ENCODE assay signal across 20 cellular contexts in genomic region chr4:100843897-100844296, GRCh38.
DNase-seq lines count a peak whose midpoint lies in the region; ATAC-seq, FAIRE-seq and TF ChIP-seq lines count a peak whose summit lies in the region.
"Had no signal": no experiment of that assay in that cellular context is flagged by ENCODE, and none has a peak within 500 bp of the region (broad histone marks: within the 10 kb centered on the region; RNA-seq: fewer than 3 reads in every experiment).

No MANE protein-coding gene starts in this region.

- no peak overlapping the region for H3K4me2 ChIP-seq in GM12878 (ENCODE audit: control insufficient read depth, insufficient read depth)

- no peaks in the 10 kb centered on the region for H3K4me1 Mint-ChIP-seq in Calu3 (ENCODE audit: low read depth, unreplicated experiment)
- H3K4me1 Mint-ChIP-seq: activated T-helper 17 cell treated with anti-CD3 and anti-CD28 coated beads, Interleukin-2, amount 50 U/mL, for 72 hours; immature natural killer cell; naive B cell had no signal

- DNase-seq in GM12878 (ENCODE audit: low read depth, low spot score) (no peak), Calu3 (no peak), AG08395 (ENCODE audit: low spot score) (no peak), GM03348 (ENCODE audit: low spot score) (no peak), Ammon's horn (ENCODE audit: low spot score) (no peak)
- DNase-seq: amygdala; immature natural killer cell; naive B cell; NCI-H1417; NCI-H226; stimulated activated naive CD8-positive, alpha-beta T cell treated with anti-CD3 and anti-CD28 coated beads, Interleukin-15, Interleukin-2, amounts not matched to agents 100 U/mL and 50 U/mL, for 24 hours; T-helper 1 cell; WERI-Rb-1 had no signal

- no peak for TF ChIP-seq EP300 in GM12878 (IDR thresholded peaks at IDR 0.05; ENCODE audit: borderline replicate concordance in 1 of 2, control insufficient read depth in 1 of 2, low read depth in 2 of 2, low read length in 2 of 2)

- TF ChIP-seq CTCF in GM12878 (IDR thresholded peaks at IDR 0.05 in 2 of 3, conservative IDR thresholded peaks at IDR 0.05 in 1 of 3; ENCODE audit: control insufficient read depth in 2 of 3, extremely low read depth in 1 of 3, insufficient read depth in 1 of 3, low read depth in 3 of 3, low read length in 3 of 3) (no peak), Calu3 (IDR thresholded peaks at IDR 0.05; ENCODE audit: unreplicated experiment) (no peak)

- H3K27ac ChIP-seq in GM12878 (ENCODE audit: control insufficient read depth, insufficient read depth): no peak overlapping the region
- H3K27ac ChIP-seq: gastroesophageal sphincter, WERI-Rb-1 had no signal

- no peaks in the 10 kb centered on the region for H3K4me1 ChIP-seq in GM12878 (ENCODE audit: control insufficient read depth, insufficient read depth, low read length)
- H3K4me1 ChIP-seq: gastroesophageal sphincter had no signal

- no peaks in the 10 kb centered on the region for H4K20me1 ChIP-seq in GM12878 (ENCODE audit: control insufficient read depth, insufficient read depth)

- in situ Hi-C loops in GM12878 (cut with MboI): no loop called here

- TF ChIP-seq RAD21 in GM12878 (IDR thresholded peaks at IDR 0.05; ENCODE audit: insufficient read depth, low read depth, low read length): no peak

- no peaks in the 10 kb centered on the region for H3K9me3 ChIP-seq in GM12878 (replicated peaks; ENCODE audit: control insufficient read depth, insufficient read depth, low read length)
- H3K9me3 ChIP-seq: gastroesophageal sphincter had no signal

- no peaks in the 10 kb centered on the region for H3K27me3 ChIP-seq in GM12878 (replicated peaks in 1 of 2; ENCODE audit: control insufficient read depth in 2 of 2, insufficient read depth in 2 of 2, low read length in 1 of 2)
- H3K27me3 ChIP-seq: gastroesophageal sphincter had no signal

- H3K4me3 ChIP-seq in GM12878: no peak overlapping the region
- H3K4me3 ChIP-seq: gastroesophageal sphincter had no signal

- POLR2A ChIA-PET in GM12878 (lab: Charles Lee): no interaction called here

- H3K9ac ChIP-seq in GM12878 (ENCODE audit: control insufficient read depth, insufficient read depth, low read length): no peak overlapping the region

- no peaks in the 10 kb centered on the region for H3K79me2 ChIP-seq in GM12878 (ENCODE audit: control insufficient read depth, insufficient read depth, low read length)

- FAIRE-seq in GM12878 (lab: Jason Lieb, UNC): no peak
- FAIRE-seq: endothelial cell of umbilical vein had no signal

- no peaks in the 10 kb centered on the region for H3K9me3 Mint-ChIP-seq in Calu3 (ENCODE audit: low read depth, unreplicated experiment)
- H3K9me3 Mint-ChIP-seq: naive B cell had no signal

- SMC1A ChIA-PET in GM12878 (lab: Charles Lee; ENCODE audit: uncharacterized antibody, unreplicated experiment): no interaction called here

- no peak overlapping the region for H3K27ac Mint-ChIP-seq in Calu3 (ENCODE audit: unreplicated experiment)
- H3K27ac Mint-ChIP-seq: activated T-helper 17 cell treated with anti-CD3 and anti-CD28 coated beads, Interleukin-2, amount 50 U/mL, for 72 hours; immature natural killer cell; progenitor cell of endocrine pancreas had no signal

- no peaks in the 10 kb centered on the region for H3K36me3 ChIP-seq in GM12878 (ENCODE audit: control insufficient read depth in 2 of 2, insufficient read depth in 2 of 2, low read length in 1 of 2)
- H3K36me3 ChIP-seq: gastroesophageal sphincter, WERI-Rb-1 had no signal

- RAD21 ChIA-PET in GM12878 (lab: Charles Lee; ENCODE audit: unreplicated experiment): interaction anchor here (1.2 kb wide), 1 partner anchor 18 kb away, joined by 3 read pairs; no protein-coding TSS in a partner anchor

- no peaks in the 10 kb centered on the region for H3K27me3 Mint-ChIP-seq in Calu3 (ENCODE audit: unreplicated experiment)
- H3K27me3 Mint-ChIP-seq: progenitor cell of endocrine pancreas had no signal

- H2AFZ ChIP-seq in GM12878 (ENCODE audit: control insufficient read depth, low read depth, low read length): no peak overlapping the region

- CTCF ChIA-PET in GM12878 (lab: Yijun Ruan, JAX): interaction anchor here (1.0 kb wide), 1 partner anchor 106 kb away, joined by 3 read pairs; no protein-coding TSS in a partner anchor
- CTCF ChIA-PET in Calu3 (lab: Charles Lee): no interaction called here

- H3K36me3 Mint-ChIP-seq in Calu3 (ENCODE audit: insufficient read depth, unreplicated experiment): no peaks in the 10 kb centered on the region
- H3K36me3 Mint-ChIP-seq: naive B cell had no signal

- TF ChIP-seq POLR2A in GM12878 (IDR thresholded peaks at IDR 0.05; ENCODE audit: low read depth, low read length): no peak

- BruUV-seq in GM12878 (replicated peaks; lab: Mats Ljungman, UMichigan): no TSS peak
- BruUV-seq in Calu3 (replicated peaks; lab: Mats Ljungman, UMichigan): no TSS peak

- intact Hi-C loops in GM12878 (cut with micrococcal nuclease; ENCODE audit: unreplicated experiment): no loop called here
- intact Hi-C loops in Calu3 (cut with micrococcal nuclease; ENCODE audit: unreplicated experiment): loop anchor here (10.0 kb wide), 1 partner anchor 849 kb away; no protein-coding TSS in a partner anchor

- H3K4me3 Mint-ChIP-seq in Calu3 (ENCODE audit: low read depth, unreplicated experiment): no peak overlapping the region
- H3K4me3 Mint-ChIP-seq: activated T-helper 17 cell treated with anti-CD3 and anti-CD28 coated beads, Interleukin-2, amount 50 U/mL, for 72 hours; immature natural killer cell; naive B cell had no signal

- ATAC-seq in GM18508 (IDR thresholded peaks at IDR 0.05; ENCODE audit: insufficient read depth, unreplicated experiment) (peak; percentile 43), GM21390 (IDR thresholded peaks at IDR 0.05; ENCODE audit: unreplicated experiment) (peak; percentile 79), HG02981 (IDR thresholded peaks at IDR 0.05; ENCODE audit: unreplicated experiment) (peak; percentile 83), GM12878 (peak; percentile 55)
- ATAC-seq: activated T-helper 17 cell treated with anti-CD3 and anti-CD28 coated beads, Interleukin-2, amount 50 U/mL, for 72 hours; gastroesophageal sphincter; stimulated activated naive CD8-positive, alpha-beta T cell treated with anti-CD3 and anti-CD28 coated beads, Interleukin-15, Interleukin-2, amounts not matched to agents 100 U/mL and 50 U/mL, for 24 hours had no signal

TF ChIP-seq in GM12878, 131 proteins besides CTCF, POLR2A, EP300 and RAD21 (continues in another document):
- TF ChIP-seq STAT3 (IDR thresholded peaks at IDR 0.05; ENCODE audit: low read depth, low read length) (no peak), ZNF592 (IDR thresholded peaks at IDR 0.05) (no peak), PAX5 (IDR thresholded peaks at IDR 0.05; ENCODE audit: borderline replicate concordance, low read depth, low read length) (no peak)
